12 cellular contexts compared by ENCODE assay signal in the genomic region with DNA sequence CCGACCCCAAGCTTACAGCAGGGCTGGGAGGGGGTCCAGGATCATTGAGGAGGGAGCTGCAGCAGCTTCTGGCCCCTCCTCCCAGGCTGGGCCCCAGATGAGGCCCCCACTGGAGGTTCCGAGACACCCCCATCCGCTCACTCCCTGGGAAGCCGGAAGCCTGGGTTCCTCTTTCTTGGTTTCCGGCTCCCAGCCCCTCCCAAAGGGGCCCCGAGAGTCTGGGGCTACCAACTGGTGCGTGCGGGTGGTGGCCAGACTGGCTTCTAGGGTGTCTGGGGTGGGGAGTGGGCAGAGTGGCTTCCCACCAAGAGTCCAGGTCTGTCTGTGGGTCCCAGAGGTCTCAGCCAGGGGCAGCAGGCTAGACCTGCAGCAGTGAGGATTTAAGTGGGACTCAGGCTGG. TPM values are rescaled to one million over a fixed set of nuclear protein-coding genes. Genes with fewer than 3 reads are reported as not detected.
DNase-seq lines count a peak whose midpoint lies in the region; ATAC-seq, FAIRE-seq and TF ChIP-seq lines count a peak whose summit lies in the region.
"Had no signal": no experiment of that assay in that cellular context is flagged by ENCODE, and none has a peak within 500 bp of the region (broad histone marks: within the 10 kb centered on the region; RNA-seq: fewer than 3 reads in every experiment).

No MANE protein-coding gene starts in this region.

- peaks cover 36 to 71% (median 60%) of the 10 kb centered on the region in 11 experiments; a peak in 21 of 22 replicates for H4K20me1 ChIP-seq in BLaER1 treated with 17β-estradiol and CSF1 and Interleukin-3, amounts not matched to agents 10 nM and 100 nM

- no peaks in the 10 kb centered on the region for H3K27me3 ChIP-seq in BLaER1 treated with 17β-estradiol and CSF1 and Interleukin-3, amounts not matched to agents 10 nM and 100 nM

- H3K36me3 Mint-ChIP-seq in activated CD8-positive, alpha-beta T cell treated with anti-CD3 and anti-CD28 coated beads for 36 hours (ENCODE audit: low read depth): peaks cover 5% of the 10 kb centered on the region

- H3K4me1 Mint-ChIP-seq in activated CD8-positive, alpha-beta T cell treated with anti-CD3 and anti-CD28 coated beads for 36 hours (ENCODE audit: low read depth): peaks cover 9% of the 10 kb centered on the region

- H3K9ac ChIP-seq in BLaER1 treated with 17β-estradiol and CSF1 and Interleukin-3, amounts not matched to agents 10 nM and 100 nM: peak overlapping the region; percentile 86 to 93 (median 91)
- H3K9ac ChIP-seq in kidney (ENCODE audit: low read length in 2 of 2): no peak overlapping the region

- H3K27ac Mint-ChIP-seq in activated CD8-positive, alpha-beta T cell treated with anti-CD3 and anti-CD28 coated beads for 36 hours: peak overlapping the region; percentile 89

- H3K9me3 Mint-ChIP-seq in activated CD8-positive, alpha-beta T cell treated with anti-CD3 and anti-CD28 coated beads for 36 hours: no peaks in the 10 kb centered on the region

- no peaks in the 10 kb centered on the region for H3K9me3 ChIP-seq in BLaER1 treated with 17β-estradiol and CSF1 and Interleukin-3, amounts not matched to agents 10 nM and 100 nM (replicated peaks in 1 of 11)
- H3K9me3 ChIP-seq in kidney (ENCODE audit: control insufficient read depth in 1 of 2, low read length in 2 of 2): no peaks in the 10 kb centered on the region

- H3K27me3 Mint-ChIP-seq in activated CD8-positive, alpha-beta T cell treated with anti-CD3 and anti-CD28 coated beads for 36 hours: no peaks in the 10 kb centered on the region

- H3K4me3 Mint-ChIP-seq in activated CD8-positive, alpha-beta T cell treated with anti-CD3 and anti-CD28 coated beads for 36 hours: peak overlapping the region; percentile 84

- H3K4me1 ChIP-seq in BLaER1 treated with 17β-estradiol and CSF1 and Interleukin-3, amounts not matched to agents 10 nM and 100 nM: peaks cover 61 to 93% (median 81%) of the 10 kb centered on the region in 10 experiments
- peaks cover 3 to 19% of the 10 kb centered on the region in 2 donors for H3K4me1 ChIP-seq in kidney (ENCODE audit: control insufficient read depth in 1 of 2, insufficient read depth in 1 of 2, low read depth in 1 of 2, low read length in 2 of 2)

- peaks cover 14 to 47% (median 42%) of the 10 kb centered on the region in 11 experiments for H3K36me3 ChIP-seq in BLaER1 treated with 17β-estradiol and CSF1 and Interleukin-3, amounts not matched to agents 10 nM and 100 nM
- no peaks in the 10 kb centered on the region for H3K36me3 ChIP-seq in kidney (ENCODE audit: control insufficient read depth in 1 of 2, insufficient read depth in 2 of 2, low read length in 2 of 2)

- CTCF ChIA-PET in activated CD8-positive, alpha-beta T cell treated with anti-CD3 and anti-CD28 coated beads for 36 hours (lab: Charles Lee): interaction anchor here (1.0 to 3.5 kb wide), 2 partner anchors 39 to 44 kb away, joined by 3 to 20 read pairs; no protein-coding TSS in a partner anchor

- peak overlapping the region; percentile 78 to 95 (median 92) for H3K27ac ChIP-seq in BLaER1 treated with 17β-estradiol and CSF1 and Interleukin-3, amounts not matched to agents 10 nM and 100 nM
- H3K27ac ChIP-seq in kidney (ENCODE audit: low read depth in 2 of 2, low read length in 2 of 2): no peak overlapping the region

- TF ChIP-seq CTCF in activated CD8-positive, alpha-beta T cell treated with anti-CD3 and anti-CD28 coated beads for 36 hours (IDR thresholded peaks at IDR 0.05): no peak
- TF ChIP-seq CTCF in kidney (IDR thresholded peaks at IDR 0.05; ENCODE audit: borderline replicate concordance, extremely low read depth, insufficient read depth): no peak

- H3K4me3 ChIP-seq in BLaER1 treated with 17β-estradiol and CSF1 and Interleukin-3, amounts not matched to agents 10 nM and 100 nM: peak overlapping the region; percentile 75 to 98 (median 88)
- H3K4me3 ChIP-seq in kidney (ENCODE audit: low read length in 2 of 2): no peak overlapping the region

- H3K4me2 ChIP-seq in BLaER1 treated with 17β-estradiol and CSF1 and Interleukin-3, amounts not matched to agents 10 nM and 100 nM: peak overlapping the region; percentile 93 to 100 (median 99)

- DNase-seq in activated CD8-positive, alpha-beta T cell treated with anti-CD3 and anti-CD28 coated beads for 36 hours: peak; percentile 70
- DNase-seq in kidney (peak; percentile 78), 8988T (no peak), NCI-H2081 (lab: John Stamatoyannopoulos, UW) (no peak), epidermal melanocyte (ENCODE audit: insufficient read length, low spot score) (no peak)
- DNase-seq: NCI-H446 had no signal

- intact Hi-C loops in activated CD8-positive, alpha-beta T cell treated with anti-CD3 and anti-CD28 coated beads for 36 hours (cut with micrococcal nuclease): no loop called here
- intact Hi-C loops in kidney (cut with DNase I): no loop called here

- FAIRE-seq in kidney (lab: Jason Lieb, UNC): no peak
- FAIRE-seq: D721Med, frontal cortex had no signal

- ATAC-seq in GM21723 (IDR thresholded peaks at IDR 0.05; ENCODE audit: unreplicated experiment) (peak; percentile 35), HG03521 (IDR thresholded peaks at IDR 0.05; ENCODE audit: unreplicated experiment) (no peak)
- peak; percentile 29 for ATAC-seq in activated CD8-positive, alpha-beta T cell treated with anti-CD3 and anti-CD28 coated beads for 36 hours

- POLR2A ChIA-PET in activated CD8-positive, alpha-beta T cell treated with anti-CD3 and anti-CD28 coated beads for 36 hours (lab: Charles Lee): interaction anchor here (1.2 to 1.3 kb wide), 2 partner anchors 11 to 13 kb away, joined by 3 to 7 read pairs; no protein-coding TSS in a partner anchor

RNA-seq across cellular contexts. Expression of gene RGS19, which starts 2.2 kb away (rescaled TPM):
- total RNA-seq in activated CD8-positive, alpha-beta T cell treated with anti-CD3 and anti-CD28 coated beads for 36 hours: 10 to 100 TPM; 42.5 to 44.1 TPM
- 20.2 TPM for total RNA-seq in kidney
- polyA plus RNA-seq in kidney (ENCODE audit: insufficient read depth, low read depth, low replicate concordance): 6.8 TPM

RNA-seq across cellular contexts. Expression of gene OPRL1, which starts 2.8 kb away (rescaled TPM):
- under 1 TPM; 0.61 to 0.63 TPM for total RNA-seq in activated CD8-positive, alpha-beta T cell treated with anti-CD3 and anti-CD28 coated beads for 36 hours
- total RNA-seq in kidney: 1.2 TPM
- 0.39 TPM for polyA plus RNA-seq in kidney (ENCODE audit: insufficient read depth, low read depth, low replicate concordance)

RNA-seq across cellular contexts. Expression of gene LKAAEAR1, which starts 7.1 kb away (rescaled TPM):
- under 1 TPM; 0.43 TPM for total RNA-seq in activated CD8-positive, alpha-beta T cell treated with anti-CD3 and anti-CD28 coated beads for 36 hours
- total RNA-seq in kidney: 0.31 TPM
- not detected for polyA plus RNA-seq in kidney (ENCODE audit: insufficient read depth, low read depth, low replicate concordance)
- total RNA-seq: urinary bladder had no signal

RNA-seq across cellular contexts. Expression of gene TCEA2, which starts 14.1 kb away (rescaled TPM):
- 10 to 100 TPM; 30.0 to 33.0 TPM for total RNA-seq in activated CD8-positive, alpha-beta T cell treated with anti-CD3 and anti-CD28 coated beads for 36 hours
- 53.8 TPM for total RNA-seq in kidney
- polyA plus RNA-seq in kidney (ENCODE audit: insufficient read depth, low read depth, low replicate concordance): 90.9 TPM

RNA-seq across cellular contexts. Expression of gene SOX18, which starts 27.7 kb away (rescaled TPM):
- not detected for total RNA-seq in activated CD8-positive, alpha-beta T cell treated with anti-CD3 and anti-CD28 coated beads for 36 hours
- 56.7 TPM for total RNA-seq in kidney
- polyA plus RNA-seq in kidney (ENCODE audit: insufficient read depth, low read depth, low replicate concordance): 36.5 TPM

Comparison
In these comparisons a context has a peak if more than half of its experiments do, and no peak if none do; other contexts are left out.
1. H3K27ac ChIP-seq: peak in BLaER1 treated with 17β-estradiol and CSF1 and Interleukin-3, amounts not matched to agents 10 nM and 100 nM (11 of 11); none in kidney (0 of 2).
2. H3K4me3 ChIP-seq: peak in BLaER1 treated with 17β-estradiol and CSF1 and Interleukin-3, amounts not matched to agents 10 nM and 100 nM (10 of 10); none in kidney (0 of 2).
3. H3K9ac ChIP-seq: peak in BLaER1 treated with 17β-estradiol and CSF1 and Interleukin-3, amounts not matched to agents 10 nM and 100 nM (11 of 11); none in kidney (0 of 2).
4. DNase-seq: peak in activated CD8-positive, alpha-beta T cell treated with anti-CD3 and anti-CD28 coated beads for 36 hours (single experiment) and kidney (single experiment); none in 8988T (single experiment), NCI-H2081 (0 of 2) and epidermal melanocyte (single experiment).